11 cellular contexts compared by ENCODE assay signal in genomic region chr10:69572159-69573055, GRCh38. TPM values are rescaled to one million over a fixed set of nuclear protein-coding genes. Genes with fewer than 3 reads are reported as not detected.
DNase-seq lines count a peak whose midpoint lies in the region; ATAC-seq lines count a peak whose summit lies in the region.
"Had no signal": no experiment of that assay in that cellular context is flagged by ENCODE, and none has a peak within 500 bp of the region (broad histone marks: within the 10 kb centered on the region; RNA-seq: fewer than 3 reads in every experiment).

No MANE protein-coding gene starts in this region.

- H3K36me3 Mint-ChIP-seq in activated T-cell treated with anti-CD3 and anti-CD28 coated beads, Interleukin-2, amount 50 U/mL, for 72 hours (ENCODE audit: insufficient read depth in 2 of 2) = no peaks in the 10 kb centered on the region
- peaks cover 0 to 3% (median 0%) of the 10 kb centered on the region in 3 donors for H3K36me3 Mint-ChIP-seq in immature natural killer cell

- DNase-seq in NOMO-1 (lab: John Stamatoyannopoulos, UW; ENCODE audit: unreplicated experiment in 2 of 2) (peak; percentile 5 to 14), NOMO-1 treated with dmso at 0.1 percent for 144 hours (lab: John Stamatoyannopoulos, UW; ENCODE audit: unreplicated experiment) (no peak), immature natural killer cell (no peak), G401 (ENCODE audit: low spot score) (no peak)
- peak; percentile 58 for DNase-seq in activated T-cell treated with anti-CD3 and anti-CD28 coated beads, Interleukin-2, amount 50 U/mL, for 72 hours
- peak; percentile 47 for DNase-seq in stimulated activated naive CD8-positive, alpha-beta T cell treated with anti-CD3 and anti-CD28 coated beads, Interleukin-15, amount 100 ng/mL, for 72 hours
- DNase-seq: NCI-H1930, testis had no signal

- peak overlapping the region; percentile 83 to 89 for H3K4me3 Mint-ChIP-seq in activated T-cell treated with anti-CD3 and anti-CD28 coated beads, Interleukin-2, amount 50 U/mL, for 72 hours
- H3K4me3 Mint-ChIP-seq in immature natural killer cell = peak overlapping the region; percentile 58 to 77 (median 71)
- peak overlapping the region; percentile 81 to 90 for H3K4me3 Mint-ChIP-seq in stimulated activated naive CD8-positive, alpha-beta T cell treated with anti-CD3 and anti-CD28 coated beads, Interleukin-15, amount 100 ng/mL, for 72 hours

- H3K27ac Mint-ChIP-seq in activated T-cell treated with anti-CD3 and anti-CD28 coated beads, Interleukin-2, amount 50 U/mL, for 72 hours = no peak overlapping the region
- H3K27ac Mint-ChIP-seq in immature natural killer cell = no peak overlapping the region
- H3K27ac Mint-ChIP-seq in stimulated activated naive CD8-positive, alpha-beta T cell treated with anti-CD3 and anti-CD28 coated beads, Interleukin-15, amount 100 ng/mL, for 72 hours = peak overlapping the region in 1 of 2 donors; percentile 34

- in situ Hi-C loops in G401 (cut with HindIII; ENCODE audit: low sequenced_read_pairs) = no loop called here

- peaks cover 30% of the 10 kb centered on the region for H3K4me1 Mint-ChIP-seq in activated T-cell treated with anti-CD3 and anti-CD28 coated beads, Interleukin-2, amount 50 U/mL, for 72 hours (ENCODE audit: low read depth)
- H3K4me1 Mint-ChIP-seq in immature natural killer cell = peaks cover 15 to 17% of the 10 kb centered on the region in 2 donors
- H3K4me1 Mint-ChIP-seq in stimulated activated naive CD8-positive, alpha-beta T cell treated with anti-CD3 and anti-CD28 coated beads, Interleukin-15, amount 100 ng/mL, for 72 hours = peaks cover 48% of the 10 kb centered on the region

- peak; percentile 79 to 81 for ATAC-seq in activated T-cell treated with anti-CD3 and anti-CD28 coated beads, Interleukin-2, amount 50 U/mL, for 72 hours (replicated peaks in 1 of 2)
- ATAC-seq in stimulated activated naive CD8-positive, alpha-beta T cell treated with anti-CD3 and anti-CD28 coated beads, Interleukin-15, amount 100 ng/mL, for 72 hours = peak; percentile 80
- ATAC-seq in HG02973 (IDR thresholded peaks at IDR 0.05; ENCODE audit: unreplicated experiment) = no peak
- no peak for ATAC-seq in HG03457 (IDR thresholded peaks at IDR 0.05; ENCODE audit: unreplicated experiment)

- peaks cover 89% of the 10 kb centered on the region for H3K27me3 Mint-ChIP-seq in activated T-cell treated with anti-CD3 and anti-CD28 coated beads, Interleukin-2, amount 50 U/mL, for 72 hours (ENCODE audit: low read depth)
- peaks cover 26 to 49% (median 38%) of the 10 kb centered on the region in 3 donors for H3K27me3 Mint-ChIP-seq in immature natural killer cell (ENCODE audit: low read depth in 3 of 3)
- H3K27me3 Mint-ChIP-seq in stimulated activated naive CD8-positive, alpha-beta T cell treated with anti-CD3 and anti-CD28 coated beads, Interleukin-15, amount 100 ng/mL, for 72 hours = peaks cover 100% of the 10 kb centered on the region

- no peaks in the 10 kb centered on the region for H3K9me3 Mint-ChIP-seq in activated T-cell treated with anti-CD3 and anti-CD28 coated beads, Interleukin-2, amount 50 U/mL, for 72 hours
- H3K9me3 Mint-ChIP-seq in immature natural killer cell = peaks cover 0 to 2% (median 0%) of the 10 kb centered on the region in 6 donors
- no peaks in the 10 kb centered on the region for H3K9me3 Mint-ChIP-seq in stimulated activated naive CD8-positive, alpha-beta T cell treated with anti-CD3 and anti-CD28 coated beads, Interleukin-15, amount 100 ng/mL, for 72 hours

RNA-seq across cellular contexts. Expression of gene NEUROG3, which starts 0.8 kb away (rescaled TPM):
- total RNA-seq in activated T-cell treated with anti-CD3 and anti-CD28 coated beads, Interleukin-2, amount 50 U/mL, for 72 hours = under 1 TPM in 1 of 2 donors, not detected in 1; 0.39 TPM
- not detected for polyA plus RNA-seq in immature natural killer cell
- not detected in 2 replicates for total RNA-seq in G401 (2014; rRNA removed; shearing (Covaris generic))
- total RNA-seq: lung microvascular endothelial cell, testis had no signal

RNA-seq across cellular contexts. Expression of gene FAM241B, which starts 57.6 kb away (rescaled TPM):
- 10 to 100 TPM; 10.9 to 11.8 TPM for total RNA-seq in activated T-cell treated with anti-CD3 and anti-CD28 coated beads, Interleukin-2, amount 50 U/mL, for 72 hours
- under 1 TPM in 2 of 3 donors, not detected in 1; 0.47 to 0.84 TPM for polyA plus RNA-seq in immature natural killer cell
- 27.8 and 36.7 TPM in 2 replicates for total RNA-seq in G401 (2014; rRNA removed; shearing (Covaris generic))

Comparison
In these comparisons a context has a peak if more than half of its experiments do, and no peak if none do; other contexts are left out.
1. DNase-seq: peak in NOMO-1 (2 of 2), activated T-cell treated with anti-CD3 and anti-CD28 coated beads, Interleukin-2, amount 50 U/mL, for 72 hours (2 of 2) and stimulated activated naive CD8-positive, alpha-beta T cell treated with anti-CD3 and anti-CD28 coated beads, Interleukin-15, amount 100 ng/mL, for 72 hours (2 of 2); none in NOMO-1 treated with dmso at 0.1 percent for 144 hours (single experiment), immature natural killer cell (0 of 3) and G401 (single experiment).
2. ATAC-seq: peak in activated T-cell treated with anti-CD3 and anti-CD28 coated beads, Interleukin-2, amount 50 U/mL, for 72 hours (2 of 2) and stimulated activated naive CD8-positive, alpha-beta T cell treated with anti-CD3 and anti-CD28 coated beads, Interleukin-15, amount 100 ng/mL, for 72 hours (single experiment); none in HG02973 (single experiment) and HG03457 (single experiment).
3. Peak in every context shown above with its lines, with median percentiles within 50 percentile points of each other: H3K4me3 Mint-ChIP-seq.